ENCODE assay signal across 28 cellular contexts in genomic region chr7:39824801-39825200, GRCh38.
"Had no signal": no experiment of that assay in that cellular context is flagged by ENCODE, and none has a peak within 500 bp of the region (broad histone marks: within the 10 kb centered on the region; RNA-seq: fewer than 3 reads in every experiment).

No MANE protein-coding gene starts in this region.

- H3K27ac ChIP-seq: stomach, suprapubic skin, testis, thoracic aorta, thyroid gland, tibial artery, tibial nerve, transverse colon, upper lobe of left lung, upper lobe of right lung, uterus, vagina had no signal

- H3K4me1 Mint-ChIP-seq: stimulated activated effector memory CD8-positive, alpha-beta T cell treated with anti-CD3 and anti-CD28 coated beads, Interleukin-12 subunit alpha, Interleukin-12 subunit beta, amount 100 ng/mL, for 72 hours; stimulated activated memory B cell treated with anti-CD40 and anti-IgM and Interleukin-4, amounts not matched to agents 10 μg/mL and 1 μg/mL and 100 μg/mL, for 72 hours; stimulated activated naive CD8-positive, alpha-beta T cell treated with anti-CD3 and anti-CD28 coated beads, Interleukin-15, amount 100 ng/mL, for 72 hours had no signal

- H3K4me1 ChIP-seq: stomach, suprapubic skin, testis, thyroid gland, tibial artery, tibial nerve, transverse colon, upper lobe of left lung, upper lobe of right lung, uterus, vagina had no signal

- H3K9me3 Mint-ChIP-seq: stimulated activated effector memory CD8-positive, alpha-beta T cell treated with anti-CD3 and anti-CD28 coated beads, Interleukin-12 subunit alpha, Interleukin-12 subunit beta, amount 100 ng/mL, for 72 hours; stimulated activated memory B cell treated with anti-CD40 and anti-IgM and Interleukin-4, amounts not matched to agents 10 μg/mL and 1 μg/mL and 100 μg/mL, for 72 hours; stimulated activated naive B cell treated with anti-CD40 and anti-IgM and Interleukin-4, amounts not matched to agents 10 μg/mL and 1 μg/mL and 100 μg/mL, for 72 hours; stimulated activated naive CD8-positive, alpha-beta T cell treated with anti-CD3 and anti-CD28 coated beads, Interleukin-15, amount 100 ng/mL, for 72 hours; stimulated activated naive CD8-positive, alpha-beta T cell treated with anti-CD3 and anti-CD28 coated beads, Interleukin-15, Interleukin-2, amounts not matched to agents 100 ng/mL and 50 ng/mL, for 24 hours; type B pancreatic cell had no signal

- H3K36me3 ChIP-seq: stomach, suprapubic skin, thoracic aorta, thyroid gland, tibial artery, tibial nerve, transverse colon, upper lobe of left lung, upper lobe of right lung, uterus, vagina had no signal

- H3K4me3 Mint-ChIP-seq: stimulated activated effector memory CD8-positive, alpha-beta T cell treated with anti-CD3 and anti-CD28 coated beads, Interleukin-12 subunit alpha, Interleukin-12 subunit beta, amount 100 ng/mL, for 72 hours; stimulated activated memory B cell treated with anti-CD40 and anti-IgM and Interleukin-4, amounts not matched to agents 10 μg/mL and 1 μg/mL and 100 μg/mL, for 72 hours; stimulated activated naive B cell treated with anti-CD40 and anti-IgM and Interleukin-4, amounts not matched to agents 10 μg/mL and 1 μg/mL and 100 μg/mL, for 72 hours; stimulated activated naive CD8-positive, alpha-beta T cell treated with anti-CD3 and anti-CD28 coated beads, Interleukin-15, amount 100 ng/mL, for 72 hours; stimulated activated naive CD8-positive, alpha-beta T cell treated with anti-CD3 and anti-CD28 coated beads, Interleukin-15, Interleukin-2, amounts not matched to agents 100 ng/mL and 50 ng/mL, for 24 hours; type B pancreatic cell had no signal

- H3K27me3 ChIP-seq: testis, thyroid gland, tibial nerve, uterus, vagina had no signal

- DNase-seq: stimulated activated CD4-positive, alpha-beta T cell treated with anti-CD3 and anti-CD28 coated beads, Interleukin-2, amount 100 ng/mL, for 48 hours; stimulated activated CD4-positive, alpha-beta T cell treated with anti-CD3 and anti-CD28 coated beads, Interleukin-4, amount 100 ng/mL, for 1 hour; stimulated activated CD4-positive, alpha-beta T cell treated with anti-CD3 and anti-CD28 coated beads, Interleukin-4, amount 100 ng/mL, for 24 hours; stimulated activated CD4-positive, alpha-beta T cell treated with anti-CD3 and anti-CD28 coated beads, Interleukin-4, amount 100 ng/mL, for 4 hours; stimulated activated CD8-positive, alpha-beta memory T cell treated with anti-CD3 and anti-CD28 coated beads, Interleukin-4, amount 100 ng/mL, for 48 hours; stimulated activated naive B cell treated with anti-CD40 and anti-IgM and Interleukin-4, amounts not matched to agents 10 μg/mL and 1 μg/mL and 100 μg/mL, for 72 hours; stimulated activated naive CD4-positive, alpha-beta T cell; stimulated activated naive CD4-positive, alpha-beta T cell treated with Interleukin-2 at 50 U/mL for 16 hours; stimulated activated naive CD8-positive, alpha-beta T cell treated with anti-CD3 and anti-CD28 coated beads, Interleukin-15, amount 100 ng/mL, for 72 hours; stimulated activated naive CD8-positive, alpha-beta T cell treated with anti-CD3 and anti-CD28 coated beads, Interleukin-15, Interleukin-2, amounts not matched to agents 100 U/mL and 50 U/mL, for 24 hours; stomach; substantia nigra; testis; tibial artery; transverse colon; trophoblast cell; upper lobe of left lung; upper lobe of right lung; uterus had no signal

- H3K9me3 ChIP-seq: stomach, suprapubic skin, testis, thoracic aorta, thyroid gland, tibial artery, tibial nerve, transverse colon, upper lobe of left lung, upper lobe of right lung, uterus, vagina had no signal

- H3K27ac Mint-ChIP-seq: stimulated activated effector memory CD8-positive, alpha-beta T cell treated with anti-CD3 and anti-CD28 coated beads, Interleukin-12 subunit alpha, Interleukin-12 subunit beta, amount 100 ng/mL, for 72 hours; stimulated activated memory B cell treated with anti-CD40 and anti-IgM and Interleukin-4, amounts not matched to agents 10 μg/mL and 1 μg/mL and 100 μg/mL, for 72 hours; stimulated activated naive B cell treated with anti-CD40 and anti-IgM and Interleukin-4, amounts not matched to agents 10 μg/mL and 1 μg/mL and 100 μg/mL, for 72 hours; stimulated activated naive CD8-positive, alpha-beta T cell treated with anti-CD3 and anti-CD28 coated beads, Interleukin-15, amount 100 ng/mL, for 72 hours; stimulated activated naive CD8-positive, alpha-beta T cell treated with anti-CD3 and anti-CD28 coated beads, Interleukin-15, Interleukin-2, amounts not matched to agents 100 ng/mL and 50 ng/mL, for 24 hours; type B pancreatic cell had no signal

- H3K36me3 Mint-ChIP-seq: stimulated activated effector memory CD8-positive, alpha-beta T cell treated with anti-CD3 and anti-CD28 coated beads, Interleukin-12 subunit alpha, Interleukin-12 subunit beta, amount 100 ng/mL, for 72 hours; stimulated activated memory B cell treated with anti-CD40 and anti-IgM and Interleukin-4, amounts not matched to agents 10 μg/mL and 1 μg/mL and 100 μg/mL, for 72 hours; stimulated activated naive B cell treated with anti-CD40 and anti-IgM and Interleukin-4, amounts not matched to agents 10 μg/mL and 1 μg/mL and 100 μg/mL, for 72 hours; type B pancreatic cell had no signal

- H3K4me3 ChIP-seq: stomach, suprapubic skin, testis, thoracic aorta, thyroid gland, tibial artery, tibial nerve, transverse colon, upper lobe of left lung, upper lobe of right lung, uterus, vagina had no signal

- ATAC-seq: stimulated activated memory B cell treated with anti-CD40 and anti-IgM and Interleukin-4, amounts not matched to agents 10 μg/mL and 1 μg/mL and 100 μg/mL, for 72 hours; stimulated activated naive B cell treated with anti-CD40 and anti-IgM and Interleukin-4, amounts not matched to agents 10 μg/mL and 1 μg/mL and 100 μg/mL, for 72 hours; stimulated activated naive CD8-positive, alpha-beta T cell treated with anti-CD3 and anti-CD28 coated beads, Interleukin-15, amount 100 ng/mL, for 72 hours; stimulated activated naive CD8-positive, alpha-beta T cell treated with anti-CD3 and anti-CD28 coated beads, Interleukin-15, Interleukin-2, amounts not matched to agents 100 U/mL and 50 U/mL, for 24 hours; upper lobe of right lung had no signal
